13 cellular contexts compared by ENCODE assay signal in genomic region chr13:74250738-74251190, GRCh38.
DNase-seq lines count a peak whose midpoint lies in the region; ATAC-seq and TF ChIP-seq lines count a peak whose summit lies in the region.
"Had no signal": no experiment of that assay in that cellular context is flagged by ENCODE, and none has a peak within 500 bp of the region (broad histone marks: within the 10 kb centered on the region; RNA-seq: fewer than 3 reads in every experiment).

No MANE protein-coding gene starts in this region.

- no peak for TF ChIP-seq POLR2A in uterus (IDR thresholded peaks at IDR 0.05)
- no peak for TF ChIP-seq POLR2A in transverse colon (IDR thresholded peaks at IDR 0.05)

- H3K4me1 ChIP-seq in uterus (no peaks in the 10 kb centered on the region), transverse colon (peaks cover 0 to 2% (median 0%) of the 10 kb centered on the region in 4 donors)

- TF ChIP-seq EP300 in transverse colon (IDR thresholded peaks at IDR 0.05; ENCODE audit: low read depth) = no peak

- DNase-seq in A172 (ENCODE audit: low spot score) (peak; percentile 46), Daoy (ENCODE audit: low read depth) (peak; percentile 61), fibroblast of mammary gland (ENCODE audit: low read depth) (peak; percentile 89), uterus (no peak), transverse colon (no peak), GDM1 (lab: John Stamatoyannopoulos, UW) (no peak)
- DNase-seq: activated CD4-positive, alpha-beta T cell treated with anti-CD3 and anti-CD28 coated beads, Interleukin-2, amount 50 U/mL, for 48 hours; C1 segment of cervical spinal cord; MM.1S; stimulated activated CD4-positive, alpha-beta T cell treated with anti-CD3 and anti-CD28 coated beads, Interleukin-2, amount 100 ng/mL, for 48 hours; stimulated activated naive B cell treated with anti-CD40 and anti-IgM and Interleukin-4, amounts not matched to agents 10 μg/mL and 1 μg/mL and 100 μg/mL, for 72 hours had no signal

- in situ Hi-C loops in transverse colon (cut with MboI; ENCODE audit: low pct_ligation_motif_present in 1 of 4, low pct_unique_long_range_greater_than_20kb in 1 of 4, low sequenced_read_pairs in 3 of 4) = no loop called here

- ATAC-seq in SK-N-SH treated with all-trans-retinoic acid at 6 μM for 48 hours (peak; percentile 89), GM19328 (IDR thresholded peaks at IDR 0.05; ENCODE audit: unreplicated experiment) (no peak)
- ATAC-seq: stimulated activated naive B cell treated with anti-CD40 and anti-IgM and Interleukin-4, amounts not matched to agents 10 μg/mL and 1 μg/mL and 100 μg/mL, for 72 hours had no signal

- no peaks in the 10 kb centered on the region for H3K27me3 ChIP-seq in uterus
- no peaks in the 10 kb centered on the region for H3K27me3 ChIP-seq in transverse colon

- TF ChIP-seq CTCF in fibroblast of mammary gland (conservative IDR thresholded peaks at IDR 0.05; ENCODE audit: control insufficient read depth, insufficient read depth, low read depth, low read length) (no peak), uterus (IDR thresholded peaks at IDR 0.05) (no peak), transverse colon (IDR thresholded peaks at IDR 0.05) (no peak)

- WGBS in transverse colon (ENCODE audit: low coverage in 1 of 2), 2 donors = 53 to 55% methylated on average over 2 of the region's 2 CpGs

- H3K4me3 ChIP-seq in fibroblast of mammary gland (ENCODE audit: control insufficient read depth, low read depth, low read length) (no peak overlapping the region), uterus (no peak overlapping the region), transverse colon (no peak overlapping the region)

- H3K27ac ChIP-seq in uterus (no peak overlapping the region), transverse colon (no peak overlapping the region)

- intact Hi-C loops in uterus (cut with DNase I; ENCODE audit: low total_unique reads) = no loop called here
- intact Hi-C loops in transverse colon (cut with DNase I; ENCODE audit: low total_unique reads) = no loop called here

- H3K36me3 ChIP-seq in uterus (no peaks in the 10 kb centered on the region), transverse colon (no peaks in the 10 kb centered on the region)

- no peaks in the 10 kb centered on the region for H3K9me3 ChIP-seq in uterus
- no peaks in the 10 kb centered on the region for H3K9me3 ChIP-seq in transverse colon

TF ChIP-seq in SK-N-SH treated with all-trans-retinoic acid at 6 μM for 48 hours, 23 proteins besides CTCF, POLR2A, EP300 and RAD21:
- TF ChIP-seq ZC3H10 (CRISPR knock-in tag; IDR thresholded peaks at IDR 0.05) = no peak
- peak; percentile 30; the same call in 1 of the 2 replicates for TF ChIP-seq TCF4 (CRISPR knock-in tag; IDR thresholded peaks at IDR 0.05; ENCODE audit: borderline replicate concordance)
TF ChIP-seq in SK-N-SH treated with all-trans-retinoic acid at 6 μM for 48 hours: peak in this region for 1.

Comparison
In these comparisons a context has a peak if more than half of its experiments do, and no peak if none do; other contexts are left out.
1. DNase-seq: peak in A172 (single experiment), Daoy (single experiment) and fibroblast of mammary gland (single experiment); none in uterus (0 of 2), transverse colon (single experiment) and GDM1 (single experiment).